Comparison of ENCODE assay signal across 1 cellular context in the genomic region with DNA sequence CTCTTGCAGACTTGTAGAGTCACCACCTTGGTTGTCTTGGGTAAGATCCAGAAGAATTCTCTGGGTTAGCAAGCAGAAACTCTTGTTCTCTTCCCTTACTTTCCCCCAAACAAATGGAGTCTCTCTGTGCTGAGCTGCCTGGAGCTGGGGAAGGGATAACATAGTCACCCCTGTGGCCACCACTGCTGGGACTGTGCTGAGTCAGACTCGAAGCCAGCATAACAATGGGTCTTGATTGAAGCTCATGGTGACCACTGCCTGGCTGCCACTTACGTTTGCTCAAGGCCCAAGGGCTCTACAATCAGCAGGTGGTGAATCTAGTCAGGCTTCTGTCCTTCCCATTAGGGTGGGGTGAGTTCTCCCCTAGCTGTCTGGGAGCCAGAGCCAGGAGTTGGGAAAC.
TF ChIP-seq lines count a peak whose summit lies in the region.

No MANE protein-coding gene starts in this region.

TF ChIP-seq in WTC11, 78 proteins besides CTCF, POLR2A, EP300 and RAD21 (continued from another document):
- no peak for TF ChIP-seq ZBTB21 (CRISPR knock-in tag; IDR thresholded peaks at IDR 0.05; ENCODE audit: borderline replicate concordance)
- TF ChIP-seq ESRRA (CRISPR knock-in tag; IDR thresholded peaks at IDR 0.05; ENCODE audit: borderline replicate concordance): no peak
- TF ChIP-seq ZNF281 (CRISPR knock-in tag; IDR thresholded peaks at IDR 0.05): no peak
